In the genomic region with DNA sequence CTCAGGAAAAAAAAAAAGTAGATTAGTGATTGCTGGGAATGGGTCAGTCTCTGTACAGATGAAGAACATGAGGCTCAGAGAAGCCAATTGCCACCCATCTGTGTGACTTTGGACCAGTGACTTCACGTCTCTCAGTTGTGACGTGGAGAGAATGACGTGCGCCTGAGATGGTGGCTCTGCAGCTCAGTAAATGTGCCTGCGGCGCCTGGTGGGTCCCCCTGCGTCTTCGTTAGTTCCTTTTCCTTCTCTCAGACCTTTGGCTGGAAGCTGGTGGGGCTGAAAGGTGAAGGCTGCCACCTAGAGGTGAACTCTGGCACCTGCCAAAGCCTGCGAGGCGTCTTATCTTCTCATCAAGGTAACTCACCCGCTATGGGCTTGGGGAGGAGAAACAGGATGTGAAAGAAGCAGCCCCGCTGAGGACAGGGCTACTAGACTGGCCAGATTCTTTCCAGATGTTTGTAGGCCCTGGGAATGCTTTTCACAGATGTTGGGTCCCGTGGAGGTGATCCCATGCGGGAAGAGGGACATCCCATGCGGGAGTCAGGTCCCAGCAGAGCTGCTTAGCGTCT, we compare ENCODE assay signal across 7 cellular contexts. TPM values are rescaled to one million over a fixed set of nuclear protein-coding genes. Genes with fewer than 3 reads are reported as not detected.
A peak's percentile ranks its signal among the peaks of the same experiment; 100 is the strongest.
DNase-seq lines count a peak whose midpoint lies in the region; ATAC-seq and TF ChIP-seq lines count a peak whose summit lies in the region.

No MANE protein-coding gene starts in this region.

- TF ChIP-seq EP300 in sigmoid colon (IDR thresholded peaks at IDR 0.05): no peak

- TF ChIP-seq POLR2A in adrenal gland (IDR thresholded peaks at IDR 0.05): no peak
- TF ChIP-seq POLR2A in sigmoid colon (IDR thresholded peaks at IDR 0.05): no peak

- H3K36me3 ChIP-seq in adrenal gland (replicated peaks in 1 of 2) (no peaks in the 10 kb centered on the region), sigmoid colon (no peaks in the 10 kb centered on the region)

- H3K27ac Mint-ChIP-seq in T-helper 17 cell: peak overlapping the region; percentile 34

- intact Hi-C loops in adrenal gland (cut with DNase I): loop anchor here (2.0 to 10.0 kb wide), 4 partner anchors 42 to 115 kb away; a partner anchor contains a TSS
- intact Hi-C loops in right cardiac atrium (cut with DNase I): loop anchor here (1.0 to 10.0 kb wide), 5 partner anchors 42 to 255 kb away; no protein-coding TSS in a partner anchor
- intact Hi-C loops in sigmoid colon (cut with DNase I): loop anchor here (1.0 kb wide), 1 partner anchor 42 kb away; no protein-coding TSS in a partner anchor

- H3K27me3 Mint-ChIP-seq in T-helper 17 cell: no peaks in the 10 kb centered on the region

- WGBS in adrenal gland, 4 donors: 2 to 5% (median 4%) methylated on average over 13 to 16 of the region's 16 CpGs
- 6% methylated on average over 16 of the region's 16 CpGs for WGBS in right cardiac atrium
- 3 to 5% methylated on average over 16 of the region's 16 CpGs for WGBS in sigmoid colon, 2 donors

- no peaks in the 10 kb centered on the region for H3K27me3 ChIP-seq in adrenal gland
- no peaks in the 10 kb centered on the region for H3K27me3 ChIP-seq in right cardiac atrium (ENCODE audit: control insufficient read depth, insufficient read depth)
- H3K27me3 ChIP-seq in sigmoid colon: no peaks in the 10 kb centered on the region

- peaks cover 6 to 17% of the 10 kb centered on the region in 2 donors for H3K4me1 ChIP-seq in adrenal gland (replicated peaks in 1 of 2)
- no peaks in the 10 kb centered on the region for H3K4me1 ChIP-seq in right cardiac atrium (ENCODE audit: control insufficient read depth, insufficient read depth, low read length)
- peaks cover 0 to 11% (median 8%) of the 10 kb centered on the region in 4 donors for H3K4me1 ChIP-seq in sigmoid colon

- H3K9me3 ChIP-seq in T-helper 17 cell (ENCODE audit: control insufficient read depth, low read length, poor library complexity, severe bottlenecking): no peaks in the 10 kb centered on the region
- no peaks in the 10 kb centered on the region for H3K9me3 ChIP-seq in adrenal gland (replicated peaks in 1 of 3)
- no peaks in the 10 kb centered on the region for H3K9me3 ChIP-seq in right cardiac atrium (ENCODE audit: control insufficient read depth, low read length)
- H3K9me3 ChIP-seq in sigmoid colon: no peaks in the 10 kb centered on the region

- H3K4me1 Mint-ChIP-seq in T-helper 17 cell: peaks cover 17% of the 10 kb centered on the region

- ATAC-seq in GM18498 (IDR thresholded peaks at IDR 0.05; ENCODE audit: unreplicated experiment) (peak; percentile 72), HG02981 (IDR thresholded peaks at IDR 0.05; ENCODE audit: unreplicated experiment) (peak; percentile 73), T-helper 17 cell (peak; percentile 96), right cardiac atrium (peak; percentile 87 to 89)

- H3K4me3 ChIP-seq in adrenal gland: peak overlapping the region in 1 of 4 donors; percentile 26
- H3K4me3 ChIP-seq in right cardiac atrium (ENCODE audit: low read length): no peak overlapping the region
- peak overlapping the region in 2 of 4 donors; percentile 12 to 16 for H3K4me3 ChIP-seq in sigmoid colon

- peak overlapping the region; percentile 77 for H3K4me3 Mint-ChIP-seq in T-helper 17 cell

- H3K36me3 Mint-ChIP-seq in T-helper 17 cell (ENCODE audit: low read depth): no peaks in the 10 kb centered on the region

- no peak overlapping the region for H3K27ac ChIP-seq in adrenal gland
- H3K27ac ChIP-seq in right cardiac atrium (ENCODE audit: low read length): no peak overlapping the region
- no peak overlapping the region for H3K27ac ChIP-seq in sigmoid colon

- DNase-seq in NCI-H2029 treated with DMSO at 0.1 percent for 48 hours (lab: John Stamatoyannopoulos, UW): peak; percentile 68
- peak; percentile 73 to 87 (median 85) for DNase-seq in T-helper 17 cell
- peak; percentile 87 to 97 (median 92) for DNase-seq in adrenal gland
- peak; percentile 82 to 92 (median 91) for DNase-seq in right cardiac atrium
- DNase-seq in sigmoid colon: peak; percentile 92

- TF ChIP-seq CTCF in adrenal gland (IDR thresholded peaks at IDR 0.05) (peak; percentile 84 to 93 (median 90)), sigmoid colon (IDR thresholded peaks at IDR 0.05) (peak; percentile 78 to 91 (median 88))

RNA-seq across cellular contexts. Expression of a gene that starts 8.7 kb away (rescaled TPM):
- total RNA-seq in T-helper 17 cell (1 to 10 TPM; 5.4 TPM), adrenal gland (under 1 TPM in 7 of 8 donors, not detected in 1; 0.12 to 0.88 (median 0.45) TPM), right cardiac atrium (under 1 TPM in 3 of 4 donors, not detected in 1; 0.06 to 0.82 (median 0.40) TPM), sigmoid colon (under 1 TPM in 2 of 4 donors, not detected in 2; 0.14 to 0.28 TPM)
- polyA plus RNA-seq in adrenal gland (under 1 TPM; 0.07 to 0.35 (median 0.16) TPM), right cardiac atrium (0.05 TPM), sigmoid colon (10 to 100 TPM in 1 of 3 donors, 1 to 10 TPM in 2; 2.4 to 10.6 (median 6.0) TPM)

RNA-seq across cellular contexts. Expression of a gene that starts 19.5 kb away (rescaled TPM):
- 10 to 100 TPM in 1 of 2 donors, 1 to 10 TPM in 1; 8.6 to 10.7 TPM for total RNA-seq in T-helper 17 cell
- 100 to 1,000 TPM in 5 of 8 donors, 10 to 100 TPM in 3; 55.3 to 213 (median 118) TPM for total RNA-seq in adrenal gland
- 100 to 1,000 TPM in 2 of 3 donors, 10 to 100 TPM in 1; 28.8 to 133 (median 114) TPM for polyA plus RNA-seq in adrenal gland
- 100 to 1,000 TPM; 162 to 225 (median 179) TPM for total RNA-seq in right cardiac atrium
- polyA plus RNA-seq in right cardiac atrium: 208 TPM
- total RNA-seq in sigmoid colon: 100 to 1,000 TPM in 2 of 4 donors, 10 to 100 TPM in 2; 72.1 to 144 (median 92.6) TPM
- polyA plus RNA-seq in sigmoid colon: 100 to 1,000 TPM; 114 to 232 (median 220) TPM

RNA-seq across cellular contexts. Expression of a gene that starts 55.8 kb away (rescaled TPM):
- 1 to 10 TPM; 1.5 to 6.4 TPM for total RNA-seq in T-helper 17 cell
- 100 to 1,000 TPM in 2 of 8 donors, 10 to 100 TPM in 6; 47.6 to 122 (median 77.3) TPM for total RNA-seq in adrenal gland
- 100 to 1,000 TPM in 1 of 3 donors, 10 to 100 TPM in 2; 22.4 to 117 (median 81.0) TPM for polyA plus RNA-seq in adrenal gland
- total RNA-seq in right cardiac atrium: 10 to 100 TPM; 31.4 to 45.2 (median 34.1) TPM
- 34.2 TPM for polyA plus RNA-seq in right cardiac atrium
- 10 to 100 TPM; 22.5 to 51.0 (median 27.8) TPM for total RNA-seq in sigmoid colon
- polyA plus RNA-seq in sigmoid colon: 10 to 100 TPM; 20.6 to 22.2 (median 21.0) TPM

Comparison
In these comparisons a context has a peak if more than half of its experiments do, and no peak if none do; other contexts are left out.
1. RNA of a gene that starts 19.5 kb away (total RNA-seq): 162 to 225 TPM in right cardiac atrium, 55.3 to 213 TPM in adrenal gland and 72.1 to 144 TPM in sigmoid colon; 8.6 to 10.7 TPM in T-helper 17 cell; every median in the first group is over 4 times any median in the second.
2. Peak in every context shown above with its lines, with median percentiles within 50 percentile points of each other: ATAC-seq and DNase-seq.